In genomic region chr20:63740070-63740500, GRCh38 we compare ENCODE assay signal across 8 cellular contexts. TPM values are rescaled to one million over a fixed set of nuclear protein-coding genes. Genes with fewer than 3 reads are reported as not detected.
DNase-seq lines count a peak whose midpoint lies in the region; ATAC-seq and TF ChIP-seq lines count a peak whose summit lies in the region.

No MANE protein-coding gene starts in this region.

- H3K4me3 Mint-ChIP-seq in osteocyte (ENCODE audit: unreplicated experiment) (no peak overlapping the region), HFFc6 (no peak overlapping the region; the same call in 1 of the 2 replicates)

- no peak for DNase-seq in AG04450 (ENCODE audit: low read depth, low spot score)
- peak; percentile 69 for DNase-seq in GM19238 (ENCODE audit: insufficient read length, low spot score)
- peak; percentile 81 for DNase-seq in NCI-H2227 (lab: John Stamatoyannopoulos, UW; ENCODE audit: unreplicated experiment)
- peak; percentile 42 for DNase-seq in activated gamma-delta T cell treated with Interleukin-2 at 50 U/mL for 16 hours
- peak; percentile 28 for DNase-seq in globus pallidus (ENCODE audit: low spot score)
- DNase-seq in osteocyte (ENCODE audit: extremely low spot score, unreplicated experiment): peak; percentile 87
- no peak for DNase-seq in HFFc6

- H3K4me3 ChIP-seq in AG04450 (ENCODE audit: low read depth, low read length): peak overlapping the region; percentile 74

- H3K27me3 Mint-ChIP-seq in osteocyte (ENCODE audit: unreplicated experiment): no peaks in the 10 kb centered on the region
- H3K27me3 Mint-ChIP-seq in HFFc6 (ENCODE audit: insufficient read depth): peaks cover 2% of the 10 kb centered on the region

- POLR2A ChIA-PET in AG04450 (lab: Yijun Ruan, JAX): interaction anchor here (0.6 to 1.8 kb wide), 7 partner anchors 32 to 125 kb away, joined by 3 to 16 read pairs (median 6); partner anchors contain the start of genes ARFRP1, TNFRSF6B, TPD52L2 and ZGPAT

- H3K27ac Mint-ChIP-seq in osteocyte (ENCODE audit: unreplicated experiment): no peak overlapping the region
- no peak overlapping the region for H3K27ac Mint-ChIP-seq in HFFc6

- H3K27me3 ChIP-seq in AG04450 (ENCODE audit: control insufficient read depth, insufficient read depth, low read length): no peaks in the 10 kb centered on the region

- H3K36me3 Mint-ChIP-seq in osteocyte (ENCODE audit: unreplicated experiment) (peaks cover 5% of the 10 kb centered on the region), HFFc6 (ENCODE audit: low read depth) (peaks cover 4% of the 10 kb centered on the region; the same call in 1 of the 2 replicates)

- H3K27ac ChIP-seq in AG04450 (ENCODE audit: low read depth, low read length): no peak overlapping the region

- TF ChIP-seq CTCF in AG04450 (IDR thresholded peaks at IDR 0.05; ENCODE audit: low read depth, low read length): no peak
- TF ChIP-seq CTCF in osteocyte (IDR thresholded peaks at IDR 0.05): no peak
- TF ChIP-seq CTCF in HFFc6 (IDR thresholded peaks at IDR 0.05): no peak

- no peaks in the 10 kb centered on the region for H3K9me3 Mint-ChIP-seq in osteocyte (ENCODE audit: unreplicated experiment)
- H3K9me3 Mint-ChIP-seq in HFFc6: no peaks in the 10 kb centered on the region

- H3K4me1 Mint-ChIP-seq in osteocyte (ENCODE audit: unreplicated experiment) (no peaks in the 10 kb centered on the region), HFFc6 (ENCODE audit: low read depth) (no peaks in the 10 kb centered on the region)

- ATAC-seq in HG03457 (IDR thresholded peaks at IDR 0.05; ENCODE audit: unreplicated experiment): no peak

- CTCF ChIA-PET in AG04450 (lab: Charles Lee): interaction anchor here (1.6 kb wide), 1 partner anchor 36 kb away, joined by 5 read pairs; no protein-coding TSS in a partner anchor

- H3K9me3 ChIP-seq in AG04450 (ENCODE audit: control insufficient read depth, insufficient read depth, low read length): no peaks in the 10 kb centered on the region; the same call in 1 of the 2 replicates

RNA-seq across cellular contexts. Expression of gene SLC2A4RG, which starts 0.5 kb away (rescaled TPM):
- polyA plus RNA-seq in AG04450 (2011; rRNA removed): 26.0 and 27.6 TPM in 2 replicates
- polyA minus RNA-seq in AG04450 (2011; rRNA and poly(A)+ RNA removed): 11.8 and 21.7 TPM in 2 replicates
- total RNA-seq in osteocyte: 74.8 and 80.7 TPM in 2 replicates
- 100 to 1,000 TPM in 3 of 6 experiments, 10 to 100 TPM in 3; 89.6 to 122 (median 102) TPM for total RNA-seq in HFFc6 (2021; fragmentation: NEBNext Ultra II Directional; extraction: Animal tissue kit (Norgen Biotek cat#: 25700))

RNA-seq across cellular contexts. Expression of gene LIME1, which starts 3.6 kb away (rescaled TPM):
- 1.5 and 1.8 TPM in 2 replicates for polyA plus RNA-seq in AG04450 (2011; rRNA removed)
- 0.35 TPM in 1 of 2 replicates, not detected in the other for polyA minus RNA-seq in AG04450 (2011; rRNA and poly(A)+ RNA removed)
- 9.4 and 12.5 TPM in 2 replicates for total RNA-seq in osteocyte
- total RNA-seq in HFFc6 (2021; fragmentation: NEBNext Ultra II Directional; extraction: Animal tissue kit (Norgen Biotek cat#: 25700)): 1 to 10 TPM; 3.4 to 6.1 (median 4.6) TPM

RNA-seq across cellular contexts. Expression of gene ZGPAT, which starts 32.2 kb away (rescaled TPM):
- polyA plus RNA-seq in AG04450 (2011; rRNA removed): 8.7 and 10.6 TPM in 2 replicates
- 8.0 and 13.3 TPM in 2 replicates for polyA minus RNA-seq in AG04450 (2011; rRNA and poly(A)+ RNA removed)
- total RNA-seq in osteocyte: 24.3 and 28.0 TPM in 2 replicates
- total RNA-seq in HFFc6 (2021; fragmentation: NEBNext Ultra II Directional; extraction: Animal tissue kit (Norgen Biotek cat#: 25700)): 10 to 100 TPM; 18.3 to 22.9 (median 19.6) TPM

RNA-seq across cellular contexts. Expression of gene ARFRP1, which starts 32.3 kb away (rescaled TPM):
- 21.4 and 23.8 TPM in 2 replicates for polyA plus RNA-seq in AG04450 (2011; rRNA removed)
- 21.6 and 22.1 TPM in 2 replicates for polyA minus RNA-seq in AG04450 (2011; rRNA and poly(A)+ RNA removed)
- 46.1 and 46.7 TPM in 2 replicates for total RNA-seq in osteocyte
- 10 to 100 TPM; 35.1 to 44.2 (median 37.4) TPM for total RNA-seq in HFFc6 (2021; fragmentation: NEBNext Ultra II Directional; extraction: Animal tissue kit (Norgen Biotek cat#: 25700))

RNA-seq across cellular contexts. Expression of gene TNFRSF6B, which starts 43.6 kb away (rescaled TPM):
- 2.5 and 5.2 TPM in 2 replicates for polyA plus RNA-seq in AG04450 (2011; rRNA removed)
- 0.74 and 1.2 TPM in 2 replicates for polyA minus RNA-seq in AG04450 (2011; rRNA and poly(A)+ RNA removed)
- total RNA-seq in osteocyte: 0.84 and 2.3 TPM in 2 replicates
- total RNA-seq in HFFc6 (2021; fragmentation: NEBNext Ultra II Directional; extraction: Animal tissue kit (Norgen Biotek cat#: 25700)): 1 to 10 TPM in 3 of 6 experiments, under 1 TPM in 3; 0.33 to 1.8 (median 1.1) TPM

Comparison
In these comparisons a context has a peak if more than half of its experiments do, and no peak if none do; other contexts are left out.
1. DNase-seq: peak in GM19238 (single experiment), NCI-H2227 (single experiment), activated gamma-delta T cell treated with Interleukin-2 at 50 U/mL for 16 hours (single experiment), globus pallidus (single experiment) and osteocyte (single experiment); none in AG04450 (single experiment) and HFFc6 (single experiment).